Comparison of ENCODE assay signal across 8 cellular contexts in the genomic region with DNA sequence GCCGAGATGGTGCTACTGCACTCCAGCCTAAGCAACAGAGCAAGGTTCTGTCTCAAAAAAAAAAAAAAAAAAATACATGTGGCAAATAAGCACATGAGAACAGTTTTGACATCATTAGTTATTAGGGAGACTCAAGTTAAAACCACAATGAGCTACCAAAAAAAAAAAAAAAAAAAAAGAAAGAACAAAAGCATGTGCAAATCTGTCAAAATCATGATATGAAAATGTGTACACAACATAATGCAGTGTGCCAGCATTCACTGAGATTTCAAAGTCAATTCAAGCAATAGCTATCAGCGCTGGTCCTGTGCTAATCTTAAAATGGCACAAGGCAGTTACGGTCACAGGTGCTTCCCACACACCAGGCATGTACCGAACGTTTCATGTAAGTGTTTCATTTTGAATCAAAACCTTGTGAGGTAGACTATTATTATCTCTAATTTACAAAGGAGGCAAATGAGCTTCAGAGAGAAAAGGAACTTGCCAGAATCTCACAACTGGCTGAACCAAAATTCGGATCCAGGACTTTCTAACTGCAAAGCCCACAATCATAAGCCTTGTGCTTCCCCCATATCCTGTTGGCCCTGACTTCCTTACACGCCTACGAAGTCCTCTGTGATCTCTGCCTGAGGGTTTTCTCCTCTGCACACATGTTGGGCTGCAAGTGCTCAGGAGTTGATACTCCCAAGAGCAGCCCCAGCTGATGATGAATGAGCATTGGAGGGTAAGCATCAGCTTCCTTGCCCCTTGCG.
A peak's percentile ranks its signal among the peaks of the same experiment; 100 is the strongest.
DNase-seq lines count a peak whose midpoint lies in the region; ATAC-seq lines count a peak whose summit lies in the region.

No MANE protein-coding gene starts in this region.

- H3K27me3 Mint-ChIP-seq in activated CD4-positive, alpha-beta T cell treated with anti-CD3 and anti-CD28 coated beads for 36 hours, result peaks cover 4% of the 10 kb centered on the region
- peaks cover 20% of the 10 kb centered on the region for H3K27me3 Mint-ChIP-seq in IgD-negative memory B cell
- peaks cover 0 to 4% (median 0%) of the 10 kb centered on the region in 5 donors for H3K27me3 Mint-ChIP-seq in naive thymus-derived CD8-positive, alpha-beta T cell

- peak overlapping the region; percentile 1 for H3K4me3 Mint-ChIP-seq in activated CD4-positive, alpha-beta T cell treated with anti-CD3 and anti-CD28 coated beads for 36 hours
- H3K4me3 Mint-ChIP-seq in IgD-negative memory B cell, result peak overlapping the region in 1 of 4 donors; percentile 69
- peak overlapping the region in 9 of 10 donors; percentile 27 to 81 (median 63) for H3K4me3 Mint-ChIP-seq in naive thymus-derived CD8-positive, alpha-beta T cell

- peak; percentile 84 for ATAC-seq in activated CD4-positive, alpha-beta T cell treated with anti-CD3 and anti-CD28 coated beads for 36 hours
- peak; percentile 80 for ATAC-seq in GM21737 (IDR thresholded peaks at IDR 0.05; ENCODE audit: unreplicated experiment)
- peak; percentile 41 to 53 for ATAC-seq in naive thymus-derived CD8-positive, alpha-beta T cell

- peak overlapping the region; percentile 64 for H3K27ac Mint-ChIP-seq in activated CD4-positive, alpha-beta T cell treated with anti-CD3 and anti-CD28 coated beads for 36 hours
- H3K27ac Mint-ChIP-seq in IgD-negative memory B cell, result peak overlapping the region in 2 of 3 donors; percentile 3 to 47
- H3K27ac Mint-ChIP-seq in naive thymus-derived CD8-positive, alpha-beta T cell, result peak overlapping the region in 2 of 10 donors; percentile 56 to 69

- CTCF ChIA-PET in activated CD4-positive, alpha-beta T cell treated with anti-CD3 and anti-CD28 coated beads for 36 hours (lab: Charles Lee), result interaction anchor here (1.0 to 1.2 kb wide), 3 partner anchors 9 to 44 kb away, joined by 3 to 4 read pairs (median 3); no protein-coding TSS in a partner anchor

- POLR2A ChIA-PET in activated CD4-positive, alpha-beta T cell treated with anti-CD3 and anti-CD28 coated beads for 36 hours (lab: Charles Lee), result interaction anchor here (0.7 to 1.6 kb wide), 4 partner anchors 9 to 440 kb away, joined by 4 to 8 read pairs (median 6); no protein-coding TSS in a partner anchor
- POLR2A ChIA-PET in naive thymus-derived CD8-positive, alpha-beta T cell (lab: Charles Lee), result interaction anchor here (0.6 to 0.7 kb wide), 2 partner anchors 462 to 992 kb away, joined by 3 to 4 read pairs; no protein-coding TSS in a partner anchor

- intact Hi-C loops in activated CD4-positive, alpha-beta T cell treated with anti-CD3 and anti-CD28 coated beads for 36 hours (cut with DNase I, micrococcal nuclease), result loop anchor here (5.0 to 10.0 kb wide), 2 partner anchors 117 to 460 kb away; a partner anchor contains a TSS

- no peaks in the 10 kb centered on the region for H3K36me3 Mint-ChIP-seq in activated CD4-positive, alpha-beta T cell treated with anti-CD3 and anti-CD28 coated beads for 36 hours (ENCODE audit: low read depth)
- peaks cover 3% of the 10 kb centered on the region for H3K36me3 Mint-ChIP-seq in IgD-negative memory B cell
- H3K36me3 Mint-ChIP-seq in naive thymus-derived CD8-positive, alpha-beta T cell, result no peaks in the 10 kb centered on the region

- H3K9me3 Mint-ChIP-seq in activated CD4-positive, alpha-beta T cell treated with anti-CD3 and anti-CD28 coated beads for 36 hours (ENCODE audit: low read depth), result peaks cover 2% of the 10 kb centered on the region
- no peaks in the 10 kb centered on the region for H3K9me3 Mint-ChIP-seq in IgD-negative memory B cell
- H3K9me3 Mint-ChIP-seq in naive thymus-derived CD8-positive, alpha-beta T cell, result no peaks in the 10 kb centered on the region

- peaks cover 47% of the 10 kb centered on the region for H3K4me1 Mint-ChIP-seq in activated CD4-positive, alpha-beta T cell treated with anti-CD3 and anti-CD28 coated beads for 36 hours
- H3K4me1 Mint-ChIP-seq in IgD-negative memory B cell, result peaks cover 11 to 17% (median 14%) of the 10 kb centered on the region in 3 donors
- peaks cover 4 to 18% (median 12%) of the 10 kb centered on the region in 4 donors for H3K4me1 Mint-ChIP-seq in naive thymus-derived CD8-positive, alpha-beta T cell

- DNase-seq in activated CD4-positive, alpha-beta T cell treated with anti-CD3 and anti-CD28 coated beads for 36 hours, result peak; percentile 69
- no peak for DNase-seq in activated CD4-positive, alpha-beta T cell treated with anti-CD3 and anti-CD28 coated beads, Interleukin-2, amount 50 U/mL, for 4 hours
- DNase-seq in naive thymus-derived CD8-positive, alpha-beta T cell, result peak in 2 of 10 donors; percentile 3 to 7
- DNase-seq in GM03348 (ENCODE audit: low spot score), result no peak
- no peak for DNase-seq in NCI-H1105 (lab: John Stamatoyannopoulos, UW)
- DNase-seq in HT-29 (ENCODE audit: low spot score), result no peak
